Comparison of ENCODE assay signal across 12 cellular contexts in the genomic region with DNA sequence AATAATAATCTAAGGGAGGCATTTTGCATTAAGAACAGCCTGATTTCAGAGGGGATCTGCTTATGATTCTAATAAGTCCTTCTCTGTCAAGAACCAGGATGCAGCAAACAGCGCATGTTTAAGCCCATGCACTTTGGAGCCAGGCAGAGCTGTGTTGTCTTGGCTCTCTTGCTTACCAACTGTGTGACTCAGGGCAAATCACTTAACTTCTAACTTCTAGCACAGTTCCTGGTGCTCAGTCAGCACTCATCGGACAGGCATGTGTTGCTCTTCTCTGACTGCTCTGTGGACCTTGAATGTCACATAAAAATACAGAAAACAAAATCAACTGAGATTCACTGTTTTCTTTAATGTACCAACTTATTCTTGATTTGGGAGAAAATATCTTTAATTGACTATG. TPM values are rescaled to one million over a fixed set of nuclear protein-coding genes. Genes with fewer than 3 reads are reported as not detected.
DNase-seq lines count a peak whose midpoint lies in the region; ATAC-seq and TF ChIP-seq lines count a peak whose summit lies in the region.
"Had no signal": no experiment of that assay in that cellular context is flagged by ENCODE, and none has a peak within 500 bp of the region (broad histone marks: within the 10 kb centered on the region; RNA-seq: fewer than 3 reads in every experiment).

No MANE protein-coding gene starts in this region.

- H3K27ac ChIP-seq in heart left ventricle (peak overlapping the region; percentile 12 to 74 (median 52)), trophoblast cell (ENCODE audit: low read depth, low read length) (no peak overlapping the region)
- H3K27ac ChIP-seq: C4-2B, neutrophil had no signal

- no peak overlapping the region for H4K12ac ChIP-seq in trophoblast cell (ENCODE audit: low read depth, low read length)

- H3K9me3 Mint-ChIP-seq in Caco-2 (ENCODE audit: unreplicated experiment), result no peaks in the 10 kb centered on the region
- H3K9me3 Mint-ChIP-seq: central memory CD8-positive, alpha-beta T cell had no signal

- H3K9me3 ChIP-seq in heart left ventricle (no peaks in the 10 kb centered on the region), trophoblast cell (ENCODE audit: insufficient read depth, low read depth, low read length) (no peaks in the 10 kb centered on the region), Caco-2 (no peaks in the 10 kb centered on the region)
- H3K9me3 ChIP-seq: neutrophil had no signal

- no peak overlapping the region for H4K91ac ChIP-seq in trophoblast cell (ENCODE audit: low read depth, low read length)

- H3K36me3 Mint-ChIP-seq in Caco-2 (ENCODE audit: insufficient read depth, unreplicated experiment), result no peaks in the 10 kb centered on the region

- H2AK5ac ChIP-seq in trophoblast cell (ENCODE audit: low read length), result no peak overlapping the region

- H3K27me3 ChIP-seq in heart left ventricle (no peaks in the 10 kb centered on the region), trophoblast cell (ENCODE audit: insufficient read depth, low read length) (no peaks in the 10 kb centered on the region), Caco-2 (replicated peaks; ENCODE audit: control insufficient read depth, insufficient read depth, low read length) (no peaks in the 10 kb centered on the region)
- H3K27me3 ChIP-seq: neutrophil had no signal

- H3K27ac Mint-ChIP-seq in Caco-2 (ENCODE audit: unreplicated experiment), result no peak overlapping the region

- TF ChIP-seq CTCF in heart left ventricle (IDR thresholded peaks at IDR 0.05) (no peak), Caco-2 (IDR thresholded peaks at IDR 0.05; ENCODE audit: insufficient read depth in 1 of 2, low read depth in 1 of 2, low read length in 1 of 2, severe bottlenecking in 1 of 2, unreplicated experiment in 1 of 2) (no peak)

- H3K4me1 Mint-ChIP-seq in Caco-2 (ENCODE audit: low read depth, unreplicated experiment), result peaks cover 14% of the 10 kb centered on the region
- H3K4me1 Mint-ChIP-seq: central memory CD8-positive, alpha-beta T cell had no signal

- H3K14ac ChIP-seq in trophoblast cell (ENCODE audit: low read length), result no peak overlapping the region

- H3K9ac ChIP-seq in trophoblast cell (ENCODE audit: low read length), result no peak overlapping the region

- intact Hi-C loops in heart left ventricle (cut with DNase I) (loop anchor here in 3 of 10 donors (5.0 kb wide), 2 partner anchors 39 to 56 kb away; a partner anchor contains a TSS), Caco-2 (cut with micrococcal nuclease; ENCODE audit: unreplicated experiment) (no loop called here)

- peak in 3 of 4 donors; percentile 62 to 85 (median 81) for ATAC-seq in heart left ventricle

- CTCF ChIA-PET in Caco-2 (lab: Charles Lee), result no interaction called here

- no peak overlapping the region for H2AFZ ChIP-seq in trophoblast cell (ENCODE audit: insufficient read depth, low read length, poor library complexity)

- H3K4me1 ChIP-seq in heart left ventricle, result peaks cover 0 to 51% (median 28%) of the 10 kb centered on the region in 12 donors
- peaks cover 3 to 6% of the 10 kb centered on the region in 2 experiments for H3K4me1 ChIP-seq in trophoblast cell (ENCODE audit: control insufficient read depth in 1 of 2, insufficient read depth in 2 of 2, low read length in 2 of 2)
- H3K4me1 ChIP-seq in Caco-2, result peaks cover 10% of the 10 kb centered on the region; the same call in 1 of the 2 replicates

- BruUV-seq in Caco-2 (replicated peaks; lab: Mats Ljungman, UMichigan), result no TSS peak

- no peak for TF ChIP-seq POLR2A in heart left ventricle (IDR thresholded peaks at IDR 0.05)

- H3K4me3 ChIP-seq in heart left ventricle (peak overlapping the region in 4 of 12 donors; percentile 2 to 25 (median 7)), trophoblast cell (ENCODE audit: low read depth, low read length) (no peak overlapping the region), Caco-2 (ENCODE audit: low read depth, low read length) (no peak overlapping the region)

- no peak overlapping the region for H3K4me2 ChIP-seq in trophoblast cell (ENCODE audit: low read length)

- no peak overlapping the region for H3K4me3 Mint-ChIP-seq in Caco-2 (ENCODE audit: unreplicated experiment)
- H3K4me3 Mint-ChIP-seq: central memory CD8-positive, alpha-beta T cell had no signal

- no peak overlapping the region for H4K8ac ChIP-seq in trophoblast cell (ENCODE audit: low read depth, low read length)

- no peak overlapping the region for H3K4ac ChIP-seq in trophoblast cell (ENCODE audit: low read depth, low read length)

- no peak overlapping the region for H3K18ac ChIP-seq in trophoblast cell (ENCODE audit: low read length)

- H2BK12ac ChIP-seq in trophoblast cell (ENCODE audit: low read length), result no peak overlapping the region

- DNase-seq in ELR (ENCODE audit: low read depth), result peak; percentile 91
- peak; percentile 36 for DNase-seq in amniotic stem cell (lab: John Stamatoyannopoulos, UW)
- DNase-seq in heart left ventricle, result peak in 1 of 5 donors; percentile 45
- peak; percentile 18 to 58 for DNase-seq in trophoblast cell
- no peak for DNase-seq in stimulated activated CD4-positive, alpha-beta T cell treated with anti-CD3 and anti-CD28 coated beads, Interleukin-2, amount 100 ng/mL, for 24 hours
- DNase-seq in GM19238 (ENCODE audit: insufficient read length, low spot score), result no peak
- no peak for DNase-seq in central memory CD4-positive, alpha-beta T cell
- no peak for DNase-seq in Caco-2
- DNase-seq: NCI-H524 had no signal

- H3K27me3 Mint-ChIP-seq in Caco-2 (ENCODE audit: insufficient read depth, unreplicated experiment), result no peaks in the 10 kb centered on the region
- H3K27me3 Mint-ChIP-seq: central memory CD8-positive, alpha-beta T cell had no signal

- no peaks in the 10 kb centered on the region for H3K36me3 ChIP-seq in heart left ventricle
- no peaks in the 10 kb centered on the region for H3K36me3 ChIP-seq in trophoblast cell (ENCODE audit: control insufficient read depth in 1 of 2, insufficient read depth in 2 of 2, low read length in 2 of 2)
- no peaks in the 10 kb centered on the region for H3K36me3 ChIP-seq in Caco-2 (ENCODE audit: control insufficient read depth, insufficient read depth, low read length)
- H3K36me3 ChIP-seq: neutrophil had no signal

- H2BK120ac ChIP-seq in trophoblast cell (ENCODE audit: insufficient read depth, low read length, poor library complexity), result no peak overlapping the region

- no peaks in the 10 kb centered on the region for H3K79me2 ChIP-seq in trophoblast cell (ENCODE audit: control insufficient read depth, insufficient read depth, low read length, poor library complexity)

- POLR2A ChIA-PET in Caco-2 (lab: Charles Lee), result no interaction called here

- H2BK5ac ChIP-seq in trophoblast cell (ENCODE audit: low read depth, low read length, poor library complexity), result no peak overlapping the region

- H3K23ac ChIP-seq in trophoblast cell (ENCODE audit: low read length), result no peak overlapping the region

- peaks cover 2% of the 10 kb centered on the region for H3K79me1 ChIP-seq in trophoblast cell (ENCODE audit: low read length)

- 39 to 61% (median 50%) methylated on average over 2 of the region's 2 CpGs for WGBS in heart left ventricle, 4 donors
- WGBS in trophoblast cell (ENCODE audit: extremely low coverage, insufficient coverage, insufficient read length), result no CpG with 5 or more reads among the region's 2 CpGs

RNA-seq across cellular contexts. Expression of a gene that starts 56.4 kb away (rescaled TPM):
- 100 to 1,000 TPM in 1 of 9 donors, 10 to 100 TPM in 8; 53.0 to 115 (median 74.1) TPM for total RNA-seq in heart left ventricle
- 10 to 100 TPM; 23.8 to 63.4 TPM for polyA plus RNA-seq in heart left ventricle
- polyA plus RNA-seq in trophoblast cell (2013), result 202 and 212 TPM in 2 replicates
- 286 and 329 TPM in 2 replicates for total RNA-seq in Caco-2 (2022)

Comparison
In these comparisons a context has a peak if more than half of its experiments do, and no peak if none do; other contexts are left out.
1. DNase-seq: peak in ELR (single experiment), amniotic stem cell (single experiment) and trophoblast cell (2 of 2); none in stimulated activated CD4-positive, alpha-beta T cell treated with anti-CD3 and anti-CD28 coated beads, Interleukin-2, amount 100 ng/mL, for 24 hours (0 of 2), GM19238 (single experiment), central memory CD4-positive, alpha-beta T cell (single experiment) and Caco-2 (0 of 2).